In the genomic region with DNA sequence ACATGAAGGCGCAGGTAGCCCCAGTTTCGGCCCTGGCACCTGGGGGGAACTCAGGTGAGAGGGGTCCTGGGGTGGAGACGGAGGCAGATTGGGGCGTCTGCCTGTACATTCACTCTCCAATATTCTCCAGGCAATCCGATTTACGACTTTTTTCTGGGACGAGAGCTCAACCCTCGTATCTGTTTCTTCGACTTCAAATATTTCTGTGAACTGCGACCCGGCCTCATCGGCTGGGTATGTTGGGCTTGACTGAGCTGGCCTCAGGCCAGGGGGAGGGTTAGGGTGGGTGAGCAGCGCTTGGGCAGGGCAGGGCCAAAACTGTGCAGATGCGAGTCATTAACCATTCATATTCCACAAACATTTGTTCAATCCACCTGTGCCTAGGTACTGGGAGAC, we compare ENCODE assay signal across 8 cellular contexts. TPM values are rescaled to one million over a fixed set of nuclear protein-coding genes. Genes with fewer than 3 reads are reported as not detected.
A peak's percentile ranks its signal among the peaks of the same experiment; 100 is the strongest.
DNase-seq lines count a peak whose midpoint lies in the region; ATAC-seq and TF ChIP-seq lines count a peak whose summit lies in the region.

No MANE protein-coding gene starts in this region.

- H3K27ac Mint-ChIP-seq in CD14-positive monocyte (no peak overlapping the region), chondrocyte (ENCODE audit: unreplicated experiment) (no peak overlapping the region), natural killer cell (peak overlapping the region; percentile 91 to 97)

- no peak for ATAC-seq in natural killer cell

- TF ChIP-seq CTCF in CD14-positive monocyte (IDR thresholded peaks at IDR 0.05): no peak
- no peak for TF ChIP-seq CTCF in chondrocyte (IDR thresholded peaks at IDR 0.05)
- TF ChIP-seq CTCF in natural killer cell (IDR thresholded peaks at IDR 0.05): no peak

- no peak for DNase-seq in CD14-positive monocyte (ENCODE audit: low spot score)
- DNase-seq in HuH-7 (ENCODE audit: low spot score): peak; percentile 36
- no peak for DNase-seq in chondrocyte (ENCODE audit: low spot score)
- no peak for DNase-seq in natural killer cell
- no peak for DNase-seq in COR-L47 (lab: John Stamatoyannopoulos, UW)
- no peak for DNase-seq in NCI-H1694 treated with DMSO at 0.1 percent for 48 hours (lab: John Stamatoyannopoulos, UW)
- no peak for DNase-seq in stimulated activated naive CD4-positive, alpha-beta T cell (lab: John Stamatoyannopoulos, UW)
- no peak for DNase-seq in mesenteric fat pad (ENCODE audit: low spot score)

- peaks cover 45% of the 10 kb centered on the region for H3K4me1 Mint-ChIP-seq in CD14-positive monocyte
- H3K4me1 Mint-ChIP-seq in chondrocyte (ENCODE audit: low read depth): peaks cover 36% of the 10 kb centered on the region
- H3K4me1 Mint-ChIP-seq in natural killer cell: peaks cover 43 to 44% of the 10 kb centered on the region in 2 donors

- H3K27me3 Mint-ChIP-seq in CD14-positive monocyte (ENCODE audit: low read depth in 3 of 3): peaks cover 13 to 22% (median 15%) of the 10 kb centered on the region in 3 donors
- H3K27me3 Mint-ChIP-seq in chondrocyte (ENCODE audit: low read depth): no peaks in the 10 kb centered on the region
- H3K27me3 Mint-ChIP-seq in natural killer cell (ENCODE audit: low read depth in 2 of 2): no peaks in the 10 kb centered on the region

- intact Hi-C loops in CD14-positive monocyte (cut with micrococcal nuclease) (loop anchor here in 1 of 2 donors (5.0 kb wide), 2 partner anchors 69 to 101 kb away; partner anchors contain the start of genes ARL2 and CAPN1), natural killer cell (cut with micrococcal nuclease) (loop anchor here (5.0 to 10.0 kb wide), 4 partner anchors 86 to 339 kb away; partner anchors contain the start of genes SF1 and SNX15)

- H3K36me3 Mint-ChIP-seq in CD14-positive monocyte (peaks cover 23 to 28% of the 10 kb centered on the region in 2 donors), chondrocyte (ENCODE audit: low read depth) (peaks cover 3% of the 10 kb centered on the region), natural killer cell (no peaks in the 10 kb centered on the region)

- peaks cover 0 to 6% (median 0%) of the 10 kb centered on the region in 7 donors for H3K9me3 Mint-ChIP-seq in CD14-positive monocyte
- no peaks in the 10 kb centered on the region for H3K9me3 Mint-ChIP-seq in chondrocyte (ENCODE audit: low read depth)
- H3K9me3 Mint-ChIP-seq in natural killer cell: no peaks in the 10 kb centered on the region

- H3K4me3 Mint-ChIP-seq in CD14-positive monocyte (peak overlapping the region; percentile 76 to 80), chondrocyte (ENCODE audit: unreplicated experiment) (peak overlapping the region; percentile 86), natural killer cell (peak overlapping the region; percentile 96)

RNA-seq across cellular contexts. Expression of gene TM7SF2, which starts 1.7 kb away (rescaled TPM):
- polyA plus RNA-seq in CD14-positive monocyte: 1 to 10 TPM; 1.8 TPM
- total RNA-seq in chondrocyte (10.3 to 14.4 TPM (median 10.7 TPM) in 3 replicates), natural killer cell (10 to 100 TPM; 17.0 to 23.2 (median 18.6) TPM), mesenteric fat pad (22.1 TPM)

RNA-seq across cellular contexts. Expression of gene ZNHIT2, which starts 4.1 kb away (rescaled TPM):
- polyA plus RNA-seq in CD14-positive monocyte: 1 to 10 TPM; 5.8 to 9.4 TPM
- total RNA-seq in chondrocyte (7.9 to 8.7 TPM (median 7.9 TPM) in 3 replicates), natural killer cell (1 to 10 TPM; 5.6 to 6.8 (median 6.1) TPM), mesenteric fat pad (11.5 TPM)

RNA-seq across cellular contexts. Expression of gene FAU, which starts 8.6 kb away (rescaled TPM):
- polyA plus RNA-seq in CD14-positive monocyte: 100 to 1,000 TPM; 668 to 799 TPM
- total RNA-seq in chondrocyte: 506 to 669 TPM (median 519 TPM) in 3 replicates
- 100 to 1,000 TPM; 724 to 977 (median 968) TPM for total RNA-seq in natural killer cell
- total RNA-seq in mesenteric fat pad: 617 TPM

RNA-seq across cellular contexts. Expression of gene MRPL49, which starts 8.8 kb away (rescaled TPM):
- 10 to 100 TPM; 32.7 to 33.9 TPM for polyA plus RNA-seq in CD14-positive monocyte
- total RNA-seq in chondrocyte (37.2 to 43.2 TPM (median 40.5 TPM) in 3 replicates), natural killer cell (10 to 100 TPM; 36.8 to 37.5 (median 36.9) TPM), mesenteric fat pad (26.1 TPM)

RNA-seq across cellular contexts. Expression of gene VPS51, which starts 17.3 kb away (rescaled TPM):
- 10 to 100 TPM; 37.2 to 39.4 TPM for polyA plus RNA-seq in CD14-positive monocyte
- total RNA-seq in chondrocyte (72.8 to 94.0 TPM (median 73.4 TPM) in 3 replicates), natural killer cell (100 to 1,000 TPM; 180 to 197 (median 184) TPM), mesenteric fat pad (86.6 TPM)

Comparison
In these comparisons a context has a peak if more than half of its experiments do, and no peak if none do; other contexts are left out.
1. H3K27ac Mint-ChIP-seq: peak in natural killer cell (2 of 2); none in CD14-positive monocyte (0 of 7) and chondrocyte (single experiment).
2. Peak in every context shown above with its lines, with median percentiles within 50 percentile points of each other: H3K4me3 Mint-ChIP-seq.